In genomic region chr11:125372088-125372487, GRCh38 we compare ENCODE assay signal across 14 cellular contexts.
"Had no signal": no experiment of that assay in that cellular context is flagged by ENCODE, and none has a peak within 500 bp of the region (broad histone marks: within the 10 kb centered on the region; RNA-seq: fewer than 3 reads in every experiment).

No MANE protein-coding gene starts in this region.

- H3K36me3 ChIP-seq: ascending aorta, esophagus squamous epithelium, prostate gland had no signal

- H3K9me3 ChIP-seq: ascending aorta, esophagus squamous epithelium, prostate gland, testis had no signal

- DNase-seq: activated CD4-positive, alpha-beta T cell treated with anti-CD3 and anti-CD28 coated beads for 36 hours; activated CD8-positive, alpha-beta memory T cell treated with anti-CD3 and anti-CD28 coated beads, Interleukin-2, amount 50 U/mL, for 4 hours; activated CD8-positive, alpha-beta T cell treated with anti-CD3 and anti-CD28 coated beads for 36 hours; activated naive CD8-positive, alpha-beta T cell treated with anti-CD3 and anti-CD28 coated beads, Interleukin-2, amount 10 ng/mL, durations not matched to agents 7 days and 5 days; activated T-cell treated with anti-CD3 and anti-CD28 coated beads, Interleukin-2, amount 50 U/mL, for 72 hours; esophagus squamous epithelium; foreskin fibroblast; stimulated activated CD4-positive, alpha-beta T cell treated with anti-CD3 and anti-CD28 coated beads, Interleukin-12 subunit alpha, Interleukin-12 subunit beta, amount 100 ng/mL, for 4 hours; stimulated activated naive CD4-positive, alpha-beta T cell treated with Interleukin-2 at 50 U/mL for 16 hours; T-helper 9 cell; testis had no signal

- H3K4me3 ChIP-seq: ascending aorta, esophagus squamous epithelium, prostate gland, testis had no signal

- H3K27me3 ChIP-seq: ascending aorta, testis had no signal

- FAIRE-seq: keratinocyte had no signal

- H3K27ac ChIP-seq: esophagus squamous epithelium, prostate gland, testis had no signal

- H3K4me1 ChIP-seq: prostate gland, testis had no signal
